33 cellular contexts compared by ENCODE assay signal in genomic region chr17:19368119-19368660, GRCh38. TPM values are rescaled to one million over a fixed set of nuclear protein-coding genes. Genes with fewer than 3 reads are reported as not detected.
DNase-seq lines count a peak whose midpoint lies in the region; ATAC-seq, FAIRE-seq and TF ChIP-seq lines count a peak whose summit lies in the region.
"Had no signal": no experiment of that assay in that cellular context is flagged by ENCODE, and none has a peak within 500 bp of the region (broad histone marks: within the 10 kb centered on the region; RNA-seq: fewer than 3 reads in every experiment).

No MANE protein-coding gene starts in this region.

- peaks cover 71% of the 10 kb centered on the region for H3K4me1 ChIP-seq in HepG2 (ENCODE audit: insufficient read depth, low read length)
- H3K4me1 ChIP-seq in right lobe of liver = peaks cover 0 to 6% (median 0%) of the 10 kb centered on the region in 4 donors
- H3K4me1 ChIP-seq in HAP-1 = peaks cover 1% of the 10 kb centered on the region; the same call in 1 of the 2 replicates
- peaks cover 9% of the 10 kb centered on the region; the same call in 1 of the 2 replicates for H3K4me1 ChIP-seq in MM.1S (ENCODE audit: low read length)
- H3K4me1 ChIP-seq: BE2C had no signal

- 60% methylated on average over 7 of the region's 7 CpGs for WGBS in HepG2 (ENCODE audit: low lambda C conversion rate)
- WGBS in right lobe of liver (ENCODE audit: insufficient coverage, low coverage, low lambda C conversion rate, missing lambda C conversion rate) = 65% methylated on average over 6 of the region's 7 CpGs

- no peak for TF ChIP-seq POLR2A in HepG2 (IDR thresholded peaks at IDR 0.05; ENCODE audit: insufficient read depth in 1 of 2, low read depth in 2 of 2, low read length in 2 of 2)
- TF ChIP-seq POLR2A in right lobe of liver (IDR thresholded peaks at IDR 0.05) = no peak

- POLR2A ChIA-PET in HepG2 (lab: Yijun Ruan, JAX) = interaction anchor here (0.6 to 2.7 kb wide), 3 partner anchors 10 to 347 kb away, joined by 4 to 29 read pairs (median 8); partner anchors contain the start of gene MAPK7

- H4K20me1 ChIP-seq in HepG2 (ENCODE audit: insufficient read depth, low read length) (no peaks in the 10 kb centered on the region), MM.1S (ENCODE audit: insufficient read depth, low read length) (no peaks in the 10 kb centered on the region)

- no peaks in the 10 kb centered on the region for H3K9me3 Mint-ChIP-seq in chondrocyte (ENCODE audit: low read depth)
- no peaks in the 10 kb centered on the region for H3K9me3 Mint-ChIP-seq in natural killer cell
- H3K9me3 Mint-ChIP-seq: activated T-cell treated with anti-CD3 and anti-CD28 coated beads, Interleukin-2, amount 50 U/mL, for 4 hours; stimulated activated naive CD8-positive, alpha-beta T cell treated with anti-CD3 and anti-CD28 coated beads, Interleukin-15, amount 100 ng/mL, for 72 hours; WTC11 had no signal

- H3K9me2 ChIP-seq in MM.1S (replicated peaks; ENCODE audit: insufficient read depth, low read length) = no peaks in the 10 kb centered on the region

- H3K9ac ChIP-seq in HepG2 (ENCODE audit: insufficient read depth, low read depth, low read length) (no peak overlapping the region), MM.1S (ENCODE audit: low read length) (no peak overlapping the region)
- H3K9ac ChIP-seq: parathyroid adenoma had no signal

- no peaks in the 10 kb centered on the region for H3K36me3 Mint-ChIP-seq in chondrocyte (ENCODE audit: low read depth)
- H3K36me3 Mint-ChIP-seq in natural killer cell = no peaks in the 10 kb centered on the region
- H3K36me3 Mint-ChIP-seq: activated CD8-positive, alpha-beta memory T cell treated with anti-CD3 and anti-CD28 coated beads, Interleukin-2, amount 10 ng/mL, durations not matched to agents 7 days and 5 days; WTC11 had no signal

- no TSS peak for BruUV-seq in HepG2 (replicated peaks; lab: Mats Ljungman, UMichigan)

- H2AFZ ChIP-seq in HepG2 (ENCODE audit: low read length) (no peak overlapping the region), MM.1S (ENCODE audit: low read length) (no peak overlapping the region)
- H2AFZ ChIP-seq: hepatocyte, parathyroid adenoma had no signal

- no peak for TF ChIP-seq RAD21 in HepG2 (CRISPR knock-in tag; IDR thresholded peaks at IDR 0.05)

- no peaks in the 10 kb centered on the region for H3F3A ChIP-seq in MM.1S (ENCODE audit: insufficient read depth, low read length)

- in situ Hi-C loops in HepG2 (cut with HindIII; ENCODE audit: extremely low pct_ligation_motif_present, low pct_unique_long_range_greater_than_20kb) (loop anchor here (10.0 kb wide), 1 partner anchor 397 kb away; no protein-coding TSS in a partner anchor), HAP-1 (cut with MboI; ENCODE audit: low sequenced_read_pairs) (no loop called here)

- intact Hi-C loops in HepG2 (cut with micrococcal nuclease; ENCODE audit: unreplicated experiment) = no loop called here
- intact Hi-C loops in right lobe of liver (cut with DNase I) = loop anchor here in 1 of 2 donors (10.0 kb wide), 1 partner anchor 87 kb away; no protein-coding TSS in a partner anchor
- intact Hi-C loops in natural killer cell (cut with micrococcal nuclease) = loop anchor here (10.0 kb wide), 1 partner anchor 277 kb away; the partner anchor contains the start of gene ALDH3A2

- H3K36me3 ChIP-seq in HepG2 (replicated peaks in 1 of 2; ENCODE audit: control insufficient read depth in 1 of 2, insufficient read depth in 2 of 2, low read length in 2 of 2) (no peaks in the 10 kb centered on the region), right lobe of liver (no peaks in the 10 kb centered on the region), HAP-1 (replicated peaks) (no peaks in the 10 kb centered on the region), MM.1S (replicated peaks; ENCODE audit: insufficient read depth, low read length) (no peaks in the 10 kb centered on the region)
- H3K36me3 ChIP-seq: BE2C, SJSA1, spleen, thoracic aorta had no signal

- ATAC-seq in HepG2 = no peak
- no peak for ATAC-seq in right lobe of liver
- ATAC-seq in natural killer cell = no peak
- ATAC-seq: activated CD8-positive, alpha-beta memory T cell treated with anti-CD3 and anti-CD28 coated beads, Interleukin-2, amount 10 ng/mL, durations not matched to agents 7 days and 5 days; activated T-cell treated with anti-CD3 and anti-CD28 coated beads, Interleukin-2, amount 50 U/mL, for 4 hours; body of pancreas; stimulated activated naive CD8-positive, alpha-beta T cell treated with anti-CD3 and anti-CD28 coated beads, Interleukin-15, amount 100 ng/mL, for 72 hours; WTC11 had no signal

- peak; percentile 53 for FAIRE-seq in HepG2 (lab: Jason Lieb, UNC)
- FAIRE-seq: H54, urothelium cell line had no signal

- H3K27ac ChIP-seq in HepG2 (ENCODE audit: extremely low read length, insufficient read depth, low read length) (no peak overlapping the region), right lobe of liver (no peak overlapping the region), MM.1S (ENCODE audit: low read length) (no peak overlapping the region)
- H3K27ac ChIP-seq: body of pancreas, hepatocyte, parathyroid adenoma, SJSA1, thoracic aorta had no signal

- H3K27ac Mint-ChIP-seq in chondrocyte (ENCODE audit: unreplicated experiment) (peak overlapping the region; percentile 74), natural killer cell (peak overlapping the region; percentile 91 to 95)
- H3K27ac Mint-ChIP-seq: stimulated activated naive CD8-positive, alpha-beta T cell treated with anti-CD3 and anti-CD28 coated beads, Interleukin-15, amount 100 ng/mL, for 72 hours; WTC11 had no signal

- CTCF ChIA-PET in HepG2 (lab: Yijun Ruan, JAX; ENCODE audit: low intra/inter-chr PET ratio, low total read pairs) = no interaction called here

- H3K4me3 Mint-ChIP-seq in chondrocyte (ENCODE audit: unreplicated experiment) = no peak overlapping the region
- peak overlapping the region; percentile 4 for H3K4me3 Mint-ChIP-seq in natural killer cell
- H3K4me3 Mint-ChIP-seq: activated CD8-positive, alpha-beta memory T cell treated with anti-CD3 and anti-CD28 coated beads, Interleukin-2, amount 10 ng/mL, durations not matched to agents 7 days and 5 days; activated T-cell treated with anti-CD3 and anti-CD28 coated beads, Interleukin-2, amount 50 U/mL, for 4 hours; stimulated activated naive CD8-positive, alpha-beta T cell treated with anti-CD3 and anti-CD28 coated beads, Interleukin-15, amount 100 ng/mL, for 72 hours; WTC11 had no signal

- DNase-seq in HepG2 (ENCODE audit: low spot score) (no peak), right lobe of liver (no peak), chondrocyte (ENCODE audit: low spot score) (peak; percentile 25), natural killer cell (no peak), HAP-1 (ENCODE audit: low spot score in 2 of 2) (no peak), occipital lobe (lab: John Stamatoyannopoulos, UW) (no peak), MM.1S (no peak)
- DNase-seq: ACHN; activated CD8-positive, alpha-beta memory T cell treated with anti-CD3 and anti-CD28 coated beads, Interleukin-2, amount 10 ng/mL, durations not matched to agents 7 days and 5 days; activated gamma-delta T cell treated with Interleukin-2 at 50 U/mL for 16 hours; activated T-cell treated with anti-CD3 and anti-CD28 coated beads, Interleukin-2, amount 50 U/mL, for 4 hours; BE2C; COR-L47; left colon; mammary epithelial cell; NCI-H1048; NCI-H187 treated with DMSO at 0.1 percent for 48 hours; NCI-H2171; NCI-H510A treated with DMSO at 0.1 percent for 48 hours; RPMI8226; stimulated activated CD4-positive, alpha-beta T cell treated with anti-CD3 and anti-CD28 coated beads, Interleukin-2, amount 100 ng/mL, for 24 hours; stimulated activated naive CD8-positive, alpha-beta T cell treated with anti-CD3 and anti-CD28 coated beads, Interleukin-15, amount 100 ng/mL, for 72 hours had no signal

- no peaks in the 10 kb centered on the region for H3K27me3 ChIP-seq in HepG2 (ENCODE audit: control insufficient read depth in 1 of 2, insufficient read depth in 2 of 2, low read length in 2 of 2)
- H3K27me3 ChIP-seq in right lobe of liver = no peaks in the 10 kb centered on the region
- no peaks in the 10 kb centered on the region for H3K27me3 ChIP-seq in HAP-1 (ENCODE audit: low read depth)
- no peaks in the 10 kb centered on the region; the same call in 1 of the 2 replicates for H3K27me3 ChIP-seq in MM.1S (replicated peaks; ENCODE audit: insufficient read depth, low read length)
- H3K27me3 ChIP-seq: BE2C, body of pancreas, hepatocyte, SJSA1, spleen had no signal

- H3K4me3 ChIP-seq in HepG2 (replicated peaks in 1 of 3; ENCODE audit: insufficient read depth in 1 of 3, low read depth in 2 of 3, low read length in 3 of 3) (no peak overlapping the region), right lobe of liver (no peak overlapping the region), HAP-1 (no peak overlapping the region), MM.1S (ENCODE audit: low read length) (no peak overlapping the region)
- H3K4me3 ChIP-seq: body of pancreas, hepatocyte, SJSA1, spleen, thoracic aorta had no signal

- H3K27me3 Mint-ChIP-seq in chondrocyte (ENCODE audit: low read depth) = no peaks in the 10 kb centered on the region
- no peaks in the 10 kb centered on the region for H3K27me3 Mint-ChIP-seq in natural killer cell (ENCODE audit: low read depth in 2 of 2)

- no peak for TF ChIP-seq EP300 in HepG2 (IDR thresholded peaks at IDR 0.05; ENCODE audit: low read depth in 2 of 2, low read length in 2 of 2)
- TF ChIP-seq EP300 in HepG2 (CRISPR knock-in tag; IDR thresholded peaks at IDR 0.05; ENCODE audit: borderline replicate concordance) = no peak

- no peak overlapping the region for H3K4me2 ChIP-seq in HepG2 (ENCODE audit: low read depth, low read length)
- no peak overlapping the region for H3K4me2 ChIP-seq in MM.1S (ENCODE audit: low read depth, low read length)
- H3K4me2 ChIP-seq: hepatocyte had no signal

- TF ChIP-seq CTCF in HepG2 (CRISPR knock-in tag; IDR thresholded peaks at IDR 0.05) (no peak), right lobe of liver (IDR thresholded peaks at IDR 0.05) (no peak), chondrocyte (IDR thresholded peaks at IDR 0.05) (no peak), natural killer cell (IDR thresholded peaks at IDR 0.05) (no peak), MM.1S (IDR thresholded peaks at IDR 0.05; ENCODE audit: low read length) (no peak)

- no peaks in the 10 kb centered on the region for H3K79me2 ChIP-seq in HepG2 (ENCODE audit: insufficient read depth, low read length)
- H3K79me2 ChIP-seq in MM.1S (ENCODE audit: low read length) = no peaks in the 10 kb centered on the region
- H3K79me2 ChIP-seq: hepatocyte, parathyroid adenoma had no signal

- H3K9me3 ChIP-seq in HepG2 (ENCODE audit: low read length) = no peaks in the 10 kb centered on the region
- no peaks in the 10 kb centered on the region for H3K9me3 ChIP-seq in right lobe of liver
- H3K9me3 ChIP-seq in HAP-1 = no peaks in the 10 kb centered on the region
- no peaks in the 10 kb centered on the region for H3K9me3 ChIP-seq in MM.1S (replicated peaks; ENCODE audit: insufficient read depth, low read length)
- H3K9me3 ChIP-seq: BE2C, body of pancreas, SJSA1, spleen, thoracic aorta had no signal

- H3K4me1 Mint-ChIP-seq in chondrocyte (ENCODE audit: low read depth) (peaks cover 63% of the 10 kb centered on the region), natural killer cell (peaks cover 55 to 67% of the 10 kb centered on the region in 2 donors)

RNA-seq across cellular contexts. Expression of gene B9D1, which starts 5.7 kb away (rescaled TPM):
- 26.2 and 27.7 TPM in 2 replicates for total RNA-seq in HepG2 (2016; rRNA removed; fragmentation: Illumina TruSeq; extraction: Trizol)
- 7.2 and 9.1 TPM in 2 replicates for total RNA-seq in HepG2 (2016; cell fraction: cytosol; rRNA removed; fragmentation: Illumina TruSeq; extraction: Trizol; ENCODE audit: low read depth)
- 28.5 TPM in 2 replicates for total RNA-seq in HepG2 (2016; cell fraction: insoluble cytoplasmic fraction; rRNA removed; fragmentation: Illumina TruSeq; extraction: Trizol)
- total RNA-seq in HepG2 (2016; cell fraction: membrane; rRNA removed; fragmentation: Illumina TruSeq; extraction: Trizol) = 9.6 and 12.5 TPM in 2 replicates
- 16.8 and 19.2 TPM in 2 replicates for total RNA-seq in HepG2 (2016; cell fraction: nucleus; rRNA removed; fragmentation: Illumina TruSeq; extraction: Trizol)
- polyA plus RNA-seq in HepG2 (2011; rRNA removed) = 28.7 and 31.1 TPM in 2 replicates
- 19.7 and 34.3 TPM in 2 replicates for polyA plus RNA-seq in HepG2 (2011; cell fraction: cytosol; rRNA removed)
- 46.3 and 48.7 TPM in 2 replicates for polyA plus RNA-seq in HepG2 (2011; cell fraction: nucleus; rRNA removed)
- polyA plus RNA-seq in HepG2 (2012) = 11.8 and 12.8 TPM in 2 replicates
- 6.7 and 10.3 TPM in 2 replicates for polyA plus RNA-seq in HepG2 (2016; cell fraction: cytosol; fragmentation: Illumina TruSeq; extraction: Trizol; ENCODE audit: low read depth)
- polyA plus RNA-seq in HepG2 (2016; cell fraction: insoluble cytoplasmic fraction; fragmentation: Illumina TruSeq; extraction: Trizol; ENCODE audit: low read depth) = 27.9 and 32.0 TPM in 2 replicates
- 6.2 and 7.2 TPM in 2 replicates for polyA plus RNA-seq in HepG2 (2016; cell fraction: membrane; fragmentation: Illumina TruSeq; extraction: Trizol; ENCODE audit: low read depth)
- 31.9 and 36.2 TPM in 2 replicates for polyA plus RNA-seq in HepG2 (2016; cell fraction: nucleus; fragmentation: Illumina TruSeq; extraction: Trizol; ENCODE audit: insufficient read depth, low read depth)
- 24.4 and 68.8 TPM in 2 replicates for polyA minus RNA-seq in HepG2 (2011; rRNA and poly(A)+ RNA removed; ENCODE audit: low replicate concordance)
- polyA minus RNA-seq in HepG2 (2011; cell fraction: cytosol; rRNA and poly(A)+ RNA removed) = 7.4 and 11.4 TPM in 2 replicates
- polyA minus RNA-seq in HepG2 (2011; cell fraction: nucleus; rRNA and poly(A)+ RNA removed) = 19.1 and 22.0 TPM in 2 replicates
- total RNA-seq in right lobe of liver = 10 to 100 TPM in 2 of 6 experiments, 1 to 10 TPM in 4; 2.3 to 27.9 (median 5.7) TPM
- total RNA-seq in chondrocyte = 9.4 to 22.0 TPM (median 9.9 TPM) in 3 replicates
- 1 to 10 TPM; 3.1 to 7.5 (median 3.7) TPM for total RNA-seq in natural killer cell
- total RNA-seq in occipital lobe = 13.6 TPM

RNA-seq across cellular contexts. Expression of gene MAPK7, which starts 10.1 kb away (rescaled TPM):
- total RNA-seq in HepG2 (2016; rRNA removed; fragmentation: Illumina TruSeq; extraction: Trizol) (2.9 and 3.7 TPM in 2 replicates), right lobe of liver (1 to 10 TPM; 5.7 to 9.2 (median 6.7) TPM), chondrocyte (50.0 to 53.6 TPM (median 52.3 TPM) in 3 replicates), natural killer cell (10 to 100 TPM; 39.2 to 63.5 (median 54.1) TPM), occipital lobe (15.3 TPM)
- total RNA-seq in HepG2 (2016; cell fraction: cytosol; rRNA removed; fragmentation: Illumina TruSeq; extraction: Trizol; ENCODE audit: low read depth) = 2.7 and 3.5 TPM in 2 replicates
- total RNA-seq in HepG2 (2016; cell fraction: insoluble cytoplasmic fraction; rRNA removed; fragmentation: Illumina TruSeq; extraction: Trizol) = 3.5 and 4.6 TPM in 2 replicates
- total RNA-seq in HepG2 (2016; cell fraction: membrane; rRNA removed; fragmentation: Illumina TruSeq; extraction: Trizol) = 4.4 and 4.5 TPM in 2 replicates
- 5.1 and 5.6 TPM in 2 replicates for total RNA-seq in HepG2 (2016; cell fraction: nucleus; rRNA removed; fragmentation: Illumina TruSeq; extraction: Trizol)
- polyA plus RNA-seq in HepG2 (2011; rRNA removed) = 5.9 and 6.4 TPM in 2 replicates
- polyA plus RNA-seq in HepG2 (2011; cell fraction: cytosol; rRNA removed) = 2.6 TPM in 2 replicates
- polyA plus RNA-seq in HepG2 (2011; cell fraction: nucleus; rRNA removed) = 15.5 and 19.3 TPM in 2 replicates
- 4.7 and 7.2 TPM in 2 replicates for polyA plus RNA-seq in HepG2 (2012)
- 2.3 and 3.1 TPM in 2 replicates for polyA plus RNA-seq in HepG2 (2016; cell fraction: cytosol; fragmentation: Illumina TruSeq; extraction: Trizol; ENCODE audit: low read depth)
- 5.8 and 8.5 TPM in 2 replicates for polyA plus RNA-seq in HepG2 (2016; cell fraction: insoluble cytoplasmic fraction; fragmentation: Illumina TruSeq; extraction: Trizol; ENCODE audit: low read depth)
- polyA plus RNA-seq in HepG2 (2016; cell fraction: membrane; fragmentation: Illumina TruSeq; extraction: Trizol; ENCODE audit: low read depth) = 4.2 TPM in 2 replicates
- 12.9 and 19.5 TPM in 2 replicates for polyA plus RNA-seq in HepG2 (2016; cell fraction: nucleus; fragmentation: Illumina TruSeq; extraction: Trizol; ENCODE audit: insufficient read depth, low read depth)
- 23.8 and 23.9 TPM in 2 replicates for polyA minus RNA-seq in HepG2 (2011; rRNA and poly(A)+ RNA removed; ENCODE audit: low replicate concordance)
- polyA minus RNA-seq in HepG2 (2011; cell fraction: cytosol; rRNA and poly(A)+ RNA removed) = 4.7 and 7.5 TPM in 2 replicates
- polyA minus RNA-seq in HepG2 (2011; cell fraction: nucleus; rRNA and poly(A)+ RNA removed) = 20.3 and 20.4 TPM in 2 replicates

RNA-seq across cellular contexts. Expression of gene MFAP4, which starts 18.8 kb away (rescaled TPM):
- total RNA-seq in HepG2 (2016; rRNA removed; fragmentation: Illumina TruSeq; extraction: Trizol) = not detected in 2 replicates
- not detected in 2 replicates for total RNA-seq in HepG2 (2016; cell fraction: cytosol; rRNA removed; fragmentation: Illumina TruSeq; extraction: Trizol; ENCODE audit: low read depth)
- 0.13 TPM in 1 of 2 replicates, not detected in the other for total RNA-seq in HepG2 (2016; cell fraction: insoluble cytoplasmic fraction; rRNA removed; fragmentation: Illumina TruSeq; extraction: Trizol)
- not detected in 2 replicates for total RNA-seq in HepG2 (2016; cell fraction: membrane; rRNA removed; fragmentation: Illumina TruSeq; extraction: Trizol)
- total RNA-seq in HepG2 (2016; cell fraction: nucleus; rRNA removed; fragmentation: Illumina TruSeq; extraction: Trizol) = not detected in 2 replicates
- polyA plus RNA-seq in HepG2 (2011; rRNA removed) = 0.08 and 0.59 TPM in 2 replicates
- 0.16 and 0.23 TPM in 2 replicates for polyA plus RNA-seq in HepG2 (2011; cell fraction: cytosol; rRNA removed)
- 0.23 and 0.88 TPM in 2 replicates for polyA plus RNA-seq in HepG2 (2011; cell fraction: nucleus; rRNA removed)
- polyA plus RNA-seq in HepG2 (2012) = 0.27 and 0.75 TPM in 2 replicates
- polyA plus RNA-seq in HepG2 (2016; cell fraction: cytosol; fragmentation: Illumina TruSeq; extraction: Trizol; ENCODE audit: low read depth) = not detected in 2 replicates
- not detected in 2 replicates for polyA plus RNA-seq in HepG2 (2016; cell fraction: insoluble cytoplasmic fraction; fragmentation: Illumina TruSeq; extraction: Trizol; ENCODE audit: low read depth)
- polyA plus RNA-seq in HepG2 (2016; cell fraction: membrane; fragmentation: Illumina TruSeq; extraction: Trizol; ENCODE audit: low read depth) = not detected in 2 replicates
- polyA plus RNA-seq in HepG2 (2016; cell fraction: nucleus; fragmentation: Illumina TruSeq; extraction: Trizol; ENCODE audit: insufficient read depth, low read depth) = not detected in 2 replicates
- polyA minus RNA-seq in HepG2 (2011; rRNA and poly(A)+ RNA removed; ENCODE audit: low replicate concordance) = 0.12 TPM in 1 of 2 replicates, not detected in the other
- 0.69 TPM in 1 of 2 replicates, not detected in the other for polyA minus RNA-seq in HepG2 (2011; cell fraction: cytosol; rRNA and poly(A)+ RNA removed)
- polyA minus RNA-seq in HepG2 (2011; cell fraction: nucleus; rRNA and poly(A)+ RNA removed) = not detected in 2 replicates
- 10 to 100 TPM in 2 of 6 experiments, 1 to 10 TPM in 4; 2.3 to 12.0 (median 6.5) TPM for total RNA-seq in right lobe of liver
- total RNA-seq in chondrocyte = 307 to 312 TPM (median 310 TPM) in 3 replicates
- total RNA-seq in natural killer cell = not detected
- 0.47 TPM for total RNA-seq in occipital lobe
- total RNA-seq: activated CD8-positive, alpha-beta memory T cell treated with anti-CD3 and anti-CD28 coated beads, Interleukin-2, amount 10 ng/mL, durations not matched to agents 7 days and 5 days; G401 had no signal
- polyA plus RNA-seq: mammary epithelial cell, neural cell had no signal

RNA-seq across cellular contexts. Expression of gene RNF112, which starts 42.8 kb away (rescaled TPM):
- total RNA-seq in HepG2 (2016; rRNA removed; fragmentation: Illumina TruSeq; extraction: Trizol) (not detected in 2 replicates), right lobe of liver (under 1 TPM; 0.12 to 0.86 (median 0.54) TPM), chondrocyte (0.67 to 1.5 TPM (median 1.5 TPM) in 3 replicates), natural killer cell (1 to 10 TPM; 1.0 to 5.1 (median 5.0) TPM), occipital lobe (31.4 TPM)
- not detected in 2 replicates for total RNA-seq in HepG2 (2016; cell fraction: cytosol; rRNA removed; fragmentation: Illumina TruSeq; extraction: Trizol; ENCODE audit: low read depth)
- total RNA-seq in HepG2 (2016; cell fraction: insoluble cytoplasmic fraction; rRNA removed; fragmentation: Illumina TruSeq; extraction: Trizol) = not detected in 2 replicates
- total RNA-seq in HepG2 (2016; cell fraction: membrane; rRNA removed; fragmentation: Illumina TruSeq; extraction: Trizol) = not detected in 2 replicates
- not detected in 2 replicates for total RNA-seq in HepG2 (2016; cell fraction: nucleus; rRNA removed; fragmentation: Illumina TruSeq; extraction: Trizol)
- polyA plus RNA-seq in HepG2 (2011; rRNA removed) = 0.01 and 0.05 TPM in 2 replicates
- 0.01 TPM in 1 of 2 replicates, not detected in the other for polyA plus RNA-seq in HepG2 (2011; cell fraction: cytosol; rRNA removed)
- 0.73 and 0.85 TPM in 2 replicates for polyA plus RNA-seq in HepG2 (2011; cell fraction: nucleus; rRNA removed)
- 0.27 and 0.52 TPM in 2 replicates for polyA plus RNA-seq in HepG2 (2012)
- polyA plus RNA-seq in HepG2 (2016; cell fraction: cytosol; fragmentation: Illumina TruSeq; extraction: Trizol; ENCODE audit: low read depth) = not detected in 2 replicates
- not detected in 2 replicates for polyA plus RNA-seq in HepG2 (2016; cell fraction: insoluble cytoplasmic fraction; fragmentation: Illumina TruSeq; extraction: Trizol; ENCODE audit: low read depth)
- polyA plus RNA-seq in HepG2 (2016; cell fraction: membrane; fragmentation: Illumina TruSeq; extraction: Trizol; ENCODE audit: low read depth) = not detected in 2 replicates
- not detected in 2 replicates for polyA plus RNA-seq in HepG2 (2016; cell fraction: nucleus; fragmentation: Illumina TruSeq; extraction: Trizol; ENCODE audit: insufficient read depth, low read depth)
- polyA minus RNA-seq in HepG2 (2011; rRNA and poly(A)+ RNA removed; ENCODE audit: low replicate concordance) = 0.14 TPM in 1 of 2 replicates, not detected in the other
- not detected in 2 replicates for polyA minus RNA-seq in HepG2 (2011; cell fraction: cytosol; rRNA and poly(A)+ RNA removed)
- 0.13 TPM in 1 of 2 replicates, not detected in the other for polyA minus RNA-seq in HepG2 (2011; cell fraction: nucleus; rRNA and poly(A)+ RNA removed)
- total RNA-seq: G401, mammary epithelial cell, SJSA1 had no signal
- polyA plus RNA-seq: mammary epithelial cell had no signal

Comparison
In these comparisons a context has a peak if more than half of its experiments do, and no peak if none do; other contexts are left out.
1. RNA of gene MFAP4, which starts 18.8 kb away (total RNA-seq): 307 to 312 TPM in chondrocyte; 2.3 to 12.0 TPM in right lobe of liver, 0.47 TPM in occipital lobe (single experiment), 0.13 TPM in HepG2 and not detected in natural killer cell; every median in the first group is over 10 times any median in the second.